In genomic region chr1:157147906-157148717, GRCh38 we compare ENCODE assay signal across 12 cellular contexts. TPM values are rescaled to one million over a fixed set of nuclear protein-coding genes. Genes with fewer than 3 reads are reported as not detected.
DNase-seq lines count a peak whose midpoint lies in the region; TF ChIP-seq lines count a peak whose summit lies in the region.
"Had no signal": no experiment of that assay in that cellular context is flagged by ENCODE, and none has a peak within 500 bp of the region (broad histone marks: within the 10 kb centered on the region; RNA-seq: fewer than 3 reads in every experiment).

No MANE protein-coding gene starts in this region.

- peaks cover 0 to 22% (median 7%) of the 10 kb centered on the region in 5 donors for H3K4me1 ChIP-seq in subcutaneous abdominal adipose tissue (ENCODE audit: control insufficient read depth in 5 of 5, insufficient read depth in 5 of 5, low read length in 5 of 5)

- H3K27ac ChIP-seq in SU-DHL-6 (ENCODE audit: low read depth, low read length) (no peak overlapping the region), subcutaneous abdominal adipose tissue (ENCODE audit: low read depth, low read length) (peak overlapping the region; percentile 32)

- H3K36me3 ChIP-seq in SU-DHL-6 (ENCODE audit: low read length) (no peaks in the 10 kb centered on the region), subcutaneous abdominal adipose tissue (ENCODE audit: control insufficient read depth in 5 of 5, insufficient read depth in 5 of 5, low read length in 5 of 5) (no peaks in the 10 kb centered on the region)

- H3K79me2 ChIP-seq in SU-DHL-6 (ENCODE audit: insufficient read depth, low read length), result no peaks in the 10 kb centered on the region

- no peak overlapping the region for H3K4me2 ChIP-seq in SU-DHL-6 (ENCODE audit: low read depth, low read length, poor library complexity, severe bottlenecking)

- DNase-seq in SKM-1 treated with dmso at 0.1 percent for 144 hours (lab: John Stamatoyannopoulos, UW; ENCODE audit: unreplicated experiment) (peak; percentile 26), SKM-1 (lab: John Stamatoyannopoulos, UW; ENCODE audit: unreplicated experiment) (no peak), fibroblast of villous mesenchyme (ENCODE audit: low read depth) (peak; percentile 35), G401 (ENCODE audit: low spot score) (no peak), iPS-NIHi11 (ENCODE audit: low spot score) (no peak), GM10266 (ENCODE audit: extremely low spot score) (no peak)
- DNase-seq: activated CD8-positive, alpha-beta memory T cell treated with anti-CD3 and anti-CD28 coated beads for 24 hours; caudate nucleus; NCI-H510A treated with DMSO at 0.1 percent for 48 hours; stimulated activated naive CD8-positive, alpha-beta T cell treated with anti-CD3 and anti-CD28 coated beads, Interleukin-15, Interleukin-2, amounts not matched to agents 100 U/mL and 50 U/mL, for 24 hours had no signal

- H3K9ac ChIP-seq in SU-DHL-6 (ENCODE audit: low read length) (no peak overlapping the region), subcutaneous abdominal adipose tissue (ENCODE audit: low read length in 5 of 5) (no peak overlapping the region)

- H4K20me1 ChIP-seq in SU-DHL-6 (ENCODE audit: low read depth, low read length), result no peaks in the 10 kb centered on the region

- no peaks in the 10 kb centered on the region for H3K9me3 ChIP-seq in SU-DHL-6 (ENCODE audit: insufficient read depth, low read length)
- H3K9me3 ChIP-seq in subcutaneous abdominal adipose tissue (ENCODE audit: control insufficient read depth in 5 of 5, low read length in 5 of 5), result no peaks in the 10 kb centered on the region

- in situ Hi-C loops in G401 (cut with HindIII; ENCODE audit: low sequenced_read_pairs), result no loop called here

- TF ChIP-seq CTCF in SU-DHL-6 (IDR thresholded peaks at IDR 0.05; ENCODE audit: insufficient read depth, low read length, poor library complexity, severe bottlenecking) (no peak), fibroblast of villous mesenchyme (IDR thresholded peaks at IDR 0.05; ENCODE audit: insufficient read depth, low read depth, low read length) (no peak), GM10266 (IDR thresholded peaks at IDR 0.05; ENCODE audit: control insufficient read depth, insufficient read depth, low read depth, missing control alignments) (no peak)

- H3K9me2 ChIP-seq in SU-DHL-6 (replicated peaks; ENCODE audit: insufficient read depth, low read length), result no peaks in the 10 kb centered on the region

- peak overlapping the region; percentile 20 for H2AFZ ChIP-seq in SU-DHL-6 (ENCODE audit: low read depth, low read length, severe bottlenecking)

- H3K27me3 ChIP-seq in SU-DHL-6 (ENCODE audit: low read length), result no peaks in the 10 kb centered on the region
- H3K27me3 ChIP-seq in subcutaneous abdominal adipose tissue (ENCODE audit: control insufficient read depth in 5 of 5, insufficient read depth in 4 of 5, low read length in 5 of 5), result no peaks in the 10 kb centered on the region

- H3K4me3 ChIP-seq in SU-DHL-6 (ENCODE audit: insufficient read depth, low read length, poor library complexity, severe bottlenecking), result no peak overlapping the region
- H3K4me3 ChIP-seq in fibroblast of villous mesenchyme (ENCODE audit: low read depth, low read length), result no peak overlapping the region
- no peak overlapping the region for H3K4me3 ChIP-seq in subcutaneous abdominal adipose tissue (ENCODE audit: low read depth in 1 of 5, low read length in 5 of 5)

- H3F3A ChIP-seq in SU-DHL-6 (ENCODE audit: insufficient read depth), result no peaks in the 10 kb centered on the region

RNA-seq across cellular contexts. Expression of gene ETV3, which starts 9.9 kb away (rescaled TPM):
- total RNA-seq in fibroblast of villous mesenchyme, result 12.9 and 13.0 TPM in 2 replicates
- total RNA-seq in G401 (2014; rRNA removed; shearing (Covaris generic)), result 6.5 and 9.8 TPM in 2 replicates

RNA-seq across cellular contexts. Expression of gene ETV3L, which starts 48.5 kb away (rescaled TPM):
- total RNA-seq in fibroblast of villous mesenchyme, result not detected in 2 replicates
- not detected in 2 replicates for total RNA-seq in G401 (2014; rRNA removed; shearing (Covaris generic))

Comparison
In these comparisons a context has a peak if more than half of its experiments do, and no peak if none do; other contexts are left out.
1. DNase-seq: peak in SKM-1 treated with dmso at 0.1 percent for 144 hours (single experiment) and fibroblast of villous mesenchyme (single experiment); none in SKM-1 (single experiment), G401 (single experiment), iPS-NIHi11 (single experiment) and GM10266 (single experiment).